Comparison of ENCODE assay signal across 8 cellular contexts in genomic region chr11:74783241-74783871, GRCh38. TPM values are rescaled to one million over a fixed set of nuclear protein-coding genes. Genes with fewer than 3 reads are reported as not detected.
DNase-seq lines count a peak whose midpoint lies in the region; ATAC-seq, FAIRE-seq and TF ChIP-seq lines count a peak whose summit lies in the region.

No MANE protein-coding gene starts in this region.

- CTCF ChIA-PET in HepG2 (lab: Yijun Ruan, JAX; ENCODE audit: low intra/inter-chr PET ratio, low total read pairs): no interaction called here

- H4K20me1 ChIP-seq in HepG2 (ENCODE audit: insufficient read depth, low read length): peaks cover 12% of the 10 kb centered on the region

- H3K27ac ChIP-seq in liver (ENCODE audit: low read depth in 1 of 2, low read length in 2 of 2) (peak overlapping the region in 1 of 2 donors; percentile 34), HepG2 (ENCODE audit: extremely low read length, insufficient read depth, low read length) (no peak overlapping the region), urinary bladder (ENCODE audit: low read depth) (peak overlapping the region; percentile 23)

- no peak overlapping the region for H2AFZ ChIP-seq in HepG2 (ENCODE audit: low read length)

- in situ Hi-C loops in HepG2 (cut with HindIII; ENCODE audit: extremely low pct_ligation_motif_present, low pct_unique_long_range_greater_than_20kb): no loop called here

- TF ChIP-seq RAD21 in liver (IDR thresholded peaks at IDR 0.05) (no peak), HepG2 (CRISPR knock-in tag; IDR thresholded peaks at IDR 0.05) (no peak)

- no peak for FAIRE-seq in HepG2 (lab: Jason Lieb, UNC)

- H3K27me3 ChIP-seq in liver (ENCODE audit: control insufficient read depth in 4 of 4, insufficient read depth in 4 of 4, low read length in 3 of 4) (no peaks in the 10 kb centered on the region), HepG2 (ENCODE audit: control insufficient read depth in 1 of 2, insufficient read depth in 2 of 2, low read length in 2 of 2) (no peaks in the 10 kb centered on the region)

- POLR2A ChIA-PET in HepG2 (lab: Yijun Ruan, JAX): no interaction called here

- H3K79me2 ChIP-seq in HepG2 (ENCODE audit: insufficient read depth, low read length): peaks cover 62% of the 10 kb centered on the region

- TF ChIP-seq EP300 in HepG2 (IDR thresholded peaks at IDR 0.05; ENCODE audit: low read depth in 2 of 2, low read length in 2 of 2): no peak
- TF ChIP-seq EP300 in HepG2 (CRISPR knock-in tag; IDR thresholded peaks at IDR 0.05; ENCODE audit: borderline replicate concordance): no peak

- H3K4me3 ChIP-seq in liver (ENCODE audit: low read depth in 1 of 3, low read length in 3 of 3) (no peak overlapping the region), HepG2 (replicated peaks in 1 of 3; ENCODE audit: insufficient read depth in 1 of 3, low read depth in 2 of 3, low read length in 3 of 3) (no peak overlapping the region), urinary bladder (ENCODE audit: low read depth, low read length) (no peak overlapping the region)

- BruUV-seq in HepG2 (replicated peaks; lab: Mats Ljungman, UMichigan): no TSS peak

- TF ChIP-seq CTCF in liver (IDR thresholded peaks at IDR 0.05; ENCODE audit: low read depth, low read length, missing input control): no peak
- TF ChIP-seq CTCF in HepG2 (CRISPR knock-in tag; IDR thresholded peaks at IDR 0.05): no peak

- TF ChIP-seq POLR2A in HepG2 (IDR thresholded peaks at IDR 0.05; ENCODE audit: insufficient read depth in 1 of 2, low read depth in 2 of 2, low read length in 2 of 2): no peak

- H3K9ac ChIP-seq in liver (ENCODE audit: low read depth in 1 of 2, low read length in 2 of 2) (no peak overlapping the region), HepG2 (ENCODE audit: insufficient read depth, low read depth, low read length) (no peak overlapping the region)

- ATAC-seq in HepG2 (no peak), HG03103 (IDR thresholded peaks at IDR 0.05; ENCODE audit: low read depth, unreplicated experiment) (peak; percentile 85), SK-N-SH treated with all-trans-retinoic acid at 6 μM for 48 hours (peak; percentile 67)

- no peaks in the 10 kb centered on the region for H3K9me3 ChIP-seq in liver (ENCODE audit: control insufficient read depth in 4 of 4, low read length in 3 of 4)
- H3K9me3 ChIP-seq in HepG2 (ENCODE audit: low read length): no peaks in the 10 kb centered on the region

- H3K36me3 ChIP-seq in liver (ENCODE audit: control insufficient read depth in 4 of 4, insufficient read depth in 3 of 4, low read depth in 1 of 4, low read length in 3 of 4) (peaks cover 0 to 1% (median 0%) of the 10 kb centered on the region in 4 donors), HepG2 (replicated peaks in 1 of 2; ENCODE audit: control insufficient read depth in 1 of 2, insufficient read depth in 2 of 2, low read length in 2 of 2) (peaks cover 0 to 5% of the 10 kb centered on the region in 2 experiments; a peak in 1 of 5 replicates), urinary bladder (ENCODE audit: insufficient read depth) (no peaks in the 10 kb centered on the region)

- DNase-seq in HepG2 (ENCODE audit: low spot score) (no peak), foreskin melanocyte (peak; percentile 21), mucosa of gallbladder (ENCODE audit: low spot score) (no peak), NCI-H1105 treated with DMSO at 0.1 percent for 48 hours (lab: John Stamatoyannopoulos, UW) (no peak)

- H3K4me1 ChIP-seq in liver (ENCODE audit: control insufficient read depth in 4 of 4, insufficient read depth in 4 of 4, low read length in 3 of 4) (peaks cover 0 to 6% (median 1%) of the 10 kb centered on the region in 4 donors), HepG2 (ENCODE audit: insufficient read depth, low read length) (no peaks in the 10 kb centered on the region), urinary bladder (ENCODE audit: insufficient read depth) (peaks cover 2% of the 10 kb centered on the region)

- intact Hi-C loops in HepG2 (cut with micrococcal nuclease; ENCODE audit: unreplicated experiment): no loop called here

- no peak overlapping the region for H3K4me2 ChIP-seq in HepG2 (ENCODE audit: low read depth, low read length)

- 69% methylated on average over 2 of the region's 2 CpGs for WGBS in liver
- 93% methylated on average over 2 of the region's 2 CpGs for WGBS in HepG2 (ENCODE audit: low lambda C conversion rate)
- 74% methylated on average over 2 of the region's 2 CpGs for WGBS in urinary bladder

TF ChIP-seq in liver, 16 proteins besides CTCF, POLR2A, EP300 and RAD21 (continues in another document):
- TF ChIP-seq MAX (IDR thresholded peaks at IDR 0.05) (peak; percentile 46), GABPA (IDR thresholded peaks at IDR 0.05 in 1 of 2, conservative IDR thresholded peaks at IDR 0.05 in 1 of 2) (no peak)

TF ChIP-seq in HepG2, 621 proteins besides CTCF, POLR2A, EP300 and RAD21:
- TF ChIP-seq KLF12 (CRISPR knock-in tag; IDR thresholded peaks at IDR 0.05; ENCODE audit: borderline replicate concordance) (no peak), ZNF143 (CRISPR knock-in tag; IDR thresholded peaks at IDR 0.05) (no peak), BRD4 (CRISPR knock-in tag; IDR thresholded peaks at IDR 0.05) (no peak)

TF ChIP-seq in SK-N-SH treated with all-trans-retinoic acid at 6 μM for 48 hours, 23 proteins besides CTCF, POLR2A, EP300 and RAD21 (continues in another document):
- no peak for TF ChIP-seq CREB5 (CRISPR knock-in tag; IDR thresholded peaks at IDR 0.05; ENCODE audit: low read depth)

RNA-seq across cellular contexts. Expression of gene RNF169, which starts 34.7 kb away (rescaled TPM):
- 10 to 100 TPM in 1 of 2 donors, 1 to 10 TPM in 1; 8.5 to 11.0 TPM for total RNA-seq in liver
- 1 to 10 TPM in 1 of 2 donors, under 1 TPM in 1; 0.60 to 1.6 TPM for polyA plus RNA-seq in liver
- 14.2 and 17.0 TPM in 2 replicates for total RNA-seq in HepG2 (2016; rRNA removed; fragmentation: Illumina TruSeq; extraction: Trizol)
- total RNA-seq in HepG2 (2016; cell fraction: cytosol; rRNA removed; fragmentation: Illumina TruSeq; extraction: Trizol; ENCODE audit: low read depth): 1.6 and 1.9 TPM in 2 replicates
- 14.0 and 15.8 TPM in 2 replicates for total RNA-seq in HepG2 (2016; cell fraction: insoluble cytoplasmic fraction; rRNA removed; fragmentation: Illumina TruSeq; extraction: Trizol)
- total RNA-seq in HepG2 (2016; cell fraction: membrane; rRNA removed; fragmentation: Illumina TruSeq; extraction: Trizol): 6.1 and 6.8 TPM in 2 replicates
- 19.7 and 21.7 TPM in 2 replicates for total RNA-seq in HepG2 (2016; cell fraction: nucleus; rRNA removed; fragmentation: Illumina TruSeq; extraction: Trizol)
- 4.8 and 5.3 TPM in 2 replicates for polyA plus RNA-seq in HepG2 (2011; rRNA removed)
- 2.3 and 3.3 TPM in 2 replicates for polyA plus RNA-seq in HepG2 (2011; cell fraction: cytosol; rRNA removed)
- 6.3 and 7.5 TPM in 2 replicates for polyA plus RNA-seq in HepG2 (2011; cell fraction: nucleus; rRNA removed)
- polyA plus RNA-seq in HepG2 (2012): 5.4 and 6.4 TPM in 2 replicates
- 0.20 and 0.22 TPM in 2 replicates for polyA plus RNA-seq in HepG2 (2016; cell fraction: cytosol; fragmentation: Illumina TruSeq; extraction: Trizol; ENCODE audit: low read depth)
- 6.0 and 6.8 TPM in 2 replicates for polyA plus RNA-seq in HepG2 (2016; cell fraction: insoluble cytoplasmic fraction; fragmentation: Illumina TruSeq; extraction: Trizol; ENCODE audit: low read depth)
- polyA plus RNA-seq in HepG2 (2016; cell fraction: membrane; fragmentation: Illumina TruSeq; extraction: Trizol; ENCODE audit: low read depth): 0.93 and 1.1 TPM in 2 replicates
- polyA plus RNA-seq in HepG2 (2016; cell fraction: nucleus; fragmentation: Illumina TruSeq; extraction: Trizol; ENCODE audit: insufficient read depth, low read depth): 13.1 and 13.4 TPM in 2 replicates
- polyA minus RNA-seq in HepG2 (2011; rRNA and poly(A)+ RNA removed; ENCODE audit: low replicate concordance): 15.7 and 33.2 TPM in 2 replicates
- 12.7 and 13.5 TPM in 2 replicates for polyA minus RNA-seq in HepG2 (2011; cell fraction: cytosol; rRNA and poly(A)+ RNA removed)
- 43.4 and 50.1 TPM in 2 replicates for polyA minus RNA-seq in HepG2 (2011; cell fraction: nucleus; rRNA and poly(A)+ RNA removed)
- 35.8 TPM for total RNA-seq in urinary bladder
- 6.4 TPM for polyA plus RNA-seq in urinary bladder
- total RNA-seq in mucosa of gallbladder: 19.8 TPM

RNA-seq across cellular contexts. Expression of gene CHRDL2, which starts 52.1 kb away (rescaled TPM):
- total RNA-seq in liver (1 to 10 TPM in 1 of 2 donors, not detected in 1; 1.8 TPM), HepG2 (2016; rRNA removed; fragmentation: Illumina TruSeq; extraction: Trizol) (not detected in 2 replicates), urinary bladder (0.69 TPM), mucosa of gallbladder (312 TPM)
- polyA plus RNA-seq in liver (10 to 100 TPM; 15.8 to 19.0 TPM), HepG2 (2011; rRNA removed) (0.04 TPM in 1 of 2 replicates, not detected in the other), urinary bladder (72.8 TPM)
- not detected in 2 replicates for total RNA-seq in HepG2 (2016; cell fraction: cytosol; rRNA removed; fragmentation: Illumina TruSeq; extraction: Trizol; ENCODE audit: low read depth)
- not detected in 2 replicates for total RNA-seq in HepG2 (2016; cell fraction: insoluble cytoplasmic fraction; rRNA removed; fragmentation: Illumina TruSeq; extraction: Trizol)
- not detected in 2 replicates for total RNA-seq in HepG2 (2016; cell fraction: membrane; rRNA removed; fragmentation: Illumina TruSeq; extraction: Trizol)
- total RNA-seq in HepG2 (2016; cell fraction: nucleus; rRNA removed; fragmentation: Illumina TruSeq; extraction: Trizol): not detected in 2 replicates
- polyA plus RNA-seq in HepG2 (2011; cell fraction: cytosol; rRNA removed): 0.07 TPM in 1 of 2 replicates, not detected in the other
- 0.16 and 0.34 TPM in 2 replicates for polyA plus RNA-seq in HepG2 (2011; cell fraction: nucleus; rRNA removed)
- 0.17 and 1.2 TPM in 2 replicates for polyA plus RNA-seq in HepG2 (2012)
- 0.20 and 0.28 TPM in 2 replicates for polyA plus RNA-seq in HepG2 (2016; cell fraction: cytosol; fragmentation: Illumina TruSeq; extraction: Trizol; ENCODE audit: low read depth)
- polyA plus RNA-seq in HepG2 (2016; cell fraction: insoluble cytoplasmic fraction; fragmentation: Illumina TruSeq; extraction: Trizol; ENCODE audit: low read depth): 0.41 TPM in 1 of 2 replicates, not detected in the other
- polyA plus RNA-seq in HepG2 (2016; cell fraction: membrane; fragmentation: Illumina TruSeq; extraction: Trizol; ENCODE audit: low read depth): 0.17 TPM in 1 of 2 replicates, not detected in the other
- polyA plus RNA-seq in HepG2 (2016; cell fraction: nucleus; fragmentation: Illumina TruSeq; extraction: Trizol; ENCODE audit: insufficient read depth, low read depth): 0.27 and 0.37 TPM in 2 replicates
- 0.20 and 1.1 TPM in 2 replicates for polyA minus RNA-seq in HepG2 (2011; rRNA and poly(A)+ RNA removed; ENCODE audit: low replicate concordance)
- polyA minus RNA-seq in HepG2 (2011; cell fraction: cytosol; rRNA and poly(A)+ RNA removed): not detected in 2 replicates
- not detected in 2 replicates for polyA minus RNA-seq in HepG2 (2011; cell fraction: nucleus; rRNA and poly(A)+ RNA removed)

Comparison
In these comparisons a context has a peak if more than half of its experiments do, and no peak if none do; other contexts are left out.
1. RNA of gene CHRDL2, which starts 52.1 kb away (total RNA-seq): 312 TPM in mucosa of gallbladder (single experiment); 1.8 TPM in liver, 0.69 TPM in urinary bladder (single experiment) and not detected in HepG2; every median in the first group is over 100 times any median in the second.